1 cellular context compared by ENCODE assay signal in genomic region chr20:62796699-62797491, GRCh38.
TF ChIP-seq lines count a peak whose summit lies in the region.

No MANE protein-coding gene starts in this region.

TF ChIP-seq in GM23338, 12 proteins besides CTCF, POLR2A, EP300 and RAD21 (continued from another document):
- TF ChIP-seq, protein P1, sequence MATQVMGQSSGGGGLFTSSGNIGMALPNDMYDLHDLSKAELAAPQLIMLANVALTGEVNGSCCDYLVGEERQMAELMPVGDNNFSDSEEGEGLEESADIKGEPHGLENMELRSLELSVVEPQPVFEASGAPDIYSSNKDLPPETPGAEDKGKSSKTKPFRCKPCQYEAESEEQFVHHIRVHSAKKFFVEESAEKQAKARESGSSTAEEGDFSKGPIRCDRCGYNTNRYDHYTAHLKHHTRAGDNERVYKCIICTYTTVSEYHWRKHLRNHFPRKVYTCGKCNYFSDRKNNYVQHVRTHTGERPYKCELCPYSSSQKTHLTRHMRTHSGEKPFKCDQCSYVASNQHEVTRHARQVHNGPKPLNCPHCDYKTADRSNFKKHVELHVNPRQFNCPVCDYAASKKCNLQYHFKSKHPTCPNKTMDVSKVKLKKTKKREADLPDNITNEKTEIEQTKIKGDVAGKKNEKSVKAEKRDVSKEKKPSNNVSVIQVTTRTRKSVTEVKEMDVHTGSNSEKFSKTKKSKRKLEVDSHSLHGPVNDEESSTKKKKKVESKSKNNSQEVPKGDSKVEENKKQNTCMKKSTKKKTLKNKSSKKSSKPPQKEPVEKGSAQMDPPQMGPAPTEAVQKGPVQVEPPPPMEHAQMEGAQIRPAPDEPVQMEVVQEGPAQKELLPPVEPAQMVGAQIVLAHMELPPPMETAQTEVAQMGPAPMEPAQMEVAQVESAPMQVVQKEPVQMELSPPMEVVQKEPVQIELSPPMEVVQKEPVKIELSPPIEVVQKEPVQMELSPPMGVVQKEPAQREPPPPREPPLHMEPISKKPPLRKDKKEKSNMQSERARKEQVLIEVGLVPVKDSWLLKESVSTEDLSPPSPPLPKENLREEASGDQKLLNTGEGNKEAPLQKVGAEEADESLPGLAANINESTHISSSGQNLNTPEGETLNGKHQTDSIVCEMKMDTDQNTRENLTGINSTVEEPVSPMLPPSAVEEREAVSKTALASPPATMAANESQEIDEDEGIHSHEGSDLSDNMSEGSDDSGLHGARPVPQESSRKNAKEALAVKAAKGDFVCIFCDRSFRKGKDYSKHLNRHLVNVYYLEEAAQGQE (IDR thresholded peaks at IDR 0.05; ENCODE audit: unreplicated experiment), result no peak
- TF ChIP-seq, protein P2, sequence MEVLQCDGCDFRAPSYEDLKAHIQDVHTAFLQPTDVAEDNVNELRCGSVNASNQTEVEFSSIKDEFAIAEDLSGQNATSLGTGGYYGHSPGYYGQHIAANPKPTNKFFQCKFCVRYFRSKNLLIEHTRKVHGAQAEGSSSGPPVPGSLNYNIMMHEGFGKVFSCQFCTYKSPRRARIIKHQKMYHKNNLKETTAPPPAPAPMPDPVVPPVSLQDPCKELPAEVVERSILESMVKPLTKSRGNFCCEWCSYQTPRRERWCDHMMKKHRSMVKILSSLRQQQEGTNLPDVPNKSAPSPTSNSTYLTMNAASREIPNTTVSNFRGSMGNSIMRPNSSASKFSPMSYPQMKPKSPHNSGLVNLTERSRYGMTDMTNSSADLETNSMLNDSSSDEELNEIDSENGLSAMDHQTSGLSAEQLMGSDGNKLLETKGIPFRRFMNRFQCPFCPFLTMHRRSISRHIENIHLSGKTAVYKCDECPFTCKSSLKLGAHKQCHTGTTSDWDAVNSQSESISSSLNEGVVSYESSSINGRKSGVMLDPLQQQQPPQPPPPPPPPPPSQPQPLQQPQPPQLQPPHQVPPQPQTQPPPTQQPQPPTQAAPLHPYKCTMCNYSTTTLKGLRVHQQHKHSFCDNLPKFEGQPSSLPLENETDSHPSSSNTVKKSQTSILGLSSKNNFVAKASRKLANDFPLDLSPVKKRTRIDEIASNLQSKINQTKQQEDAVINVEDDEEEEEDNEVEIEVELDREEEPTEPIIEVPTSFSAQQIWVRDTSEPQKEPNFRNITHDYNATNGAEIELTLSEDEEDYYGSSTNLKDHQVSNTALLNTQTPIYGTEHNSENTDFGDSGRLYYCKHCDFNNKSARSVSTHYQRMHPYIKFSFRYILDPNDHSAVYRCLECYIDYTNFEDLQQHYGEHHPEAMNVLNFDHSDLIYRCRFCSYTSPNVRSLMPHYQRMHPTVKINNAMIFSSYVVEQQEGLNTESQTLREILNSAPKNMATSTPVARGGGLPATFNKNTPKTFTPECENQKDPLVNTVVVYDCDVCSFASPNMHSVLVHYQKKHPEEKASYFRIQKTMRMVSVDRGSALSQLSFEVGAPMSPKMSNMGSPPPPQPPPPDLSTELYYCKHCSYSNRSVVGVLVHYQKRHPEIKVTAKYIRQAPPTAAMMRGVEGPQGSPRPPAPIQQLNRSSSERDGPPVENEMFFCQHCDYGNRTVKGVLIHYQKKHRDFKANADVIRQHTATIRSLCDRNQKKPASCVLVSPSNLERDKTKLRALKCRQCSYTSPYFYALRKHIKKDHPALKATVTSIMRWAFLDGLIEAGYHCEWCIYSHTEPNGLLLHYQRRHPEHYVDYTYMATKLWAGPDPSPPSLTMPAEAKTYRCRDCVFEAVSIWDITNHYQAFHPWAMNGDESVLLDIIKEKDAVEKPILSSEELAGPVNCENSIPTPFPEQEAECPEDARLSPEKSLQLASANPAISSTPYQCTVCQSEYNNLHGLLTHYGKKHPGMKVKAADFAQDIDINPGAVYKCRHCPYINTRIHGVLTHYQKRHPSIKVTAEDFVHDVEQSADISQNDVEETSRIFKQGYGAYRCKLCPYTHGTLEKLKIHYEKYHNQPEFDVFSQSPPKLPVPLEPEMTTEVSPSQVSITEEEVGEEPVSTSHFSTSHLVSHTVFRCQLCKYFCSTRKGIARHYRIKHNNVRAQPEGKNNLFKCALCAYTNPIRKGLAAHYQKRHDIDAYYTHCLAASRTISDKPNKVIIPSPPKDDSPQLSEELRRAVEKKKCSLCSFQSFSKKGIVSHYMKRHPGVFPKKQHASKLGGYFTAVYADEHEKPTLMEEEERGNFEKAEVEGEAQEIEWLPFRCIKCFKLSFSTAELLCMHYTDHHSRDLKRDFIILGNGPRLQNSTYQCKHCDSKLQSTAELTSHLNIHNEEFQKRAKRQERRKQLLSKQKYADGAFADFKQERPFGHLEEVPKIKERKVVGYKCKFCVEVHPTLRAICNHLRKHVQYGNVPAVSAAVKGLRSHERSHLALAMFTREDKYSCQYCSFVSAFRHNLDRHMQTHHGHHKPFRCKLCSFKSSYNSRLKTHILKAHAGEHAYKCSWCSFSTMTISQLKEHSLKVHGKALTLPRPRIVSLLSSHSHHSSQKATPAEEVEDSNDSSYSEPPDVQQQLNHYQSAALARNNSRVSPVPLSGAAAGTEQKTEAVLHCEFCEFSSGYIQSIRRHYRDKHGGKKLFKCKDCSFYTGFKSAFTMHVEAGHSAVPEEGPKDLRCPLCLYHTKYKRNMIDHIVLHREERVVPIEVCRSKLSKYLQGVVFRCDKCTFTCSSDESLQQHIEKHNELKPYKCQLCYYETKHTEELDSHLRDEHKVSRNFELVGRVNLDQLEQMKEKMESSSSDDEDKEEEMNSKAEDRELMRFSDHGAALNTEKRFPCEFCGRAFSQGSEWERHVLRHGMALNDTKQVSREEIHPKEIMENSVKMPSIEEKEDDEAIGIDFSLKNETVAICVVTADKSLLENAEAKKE (CRISPR knock-in tag; IDR thresholded peaks at IDR 0.05), result no peak
- TF ChIP-seq EZH2 (IDR thresholded peaks at IDR 0.05; ENCODE audit: low read depth, unreplicated experiment), result no peak
